8 cellular contexts compared by ENCODE assay signal in genomic region chrX:153948002-153948466, GRCh38. TPM values are rescaled to one million over a fixed set of nuclear protein-coding genes. Genes with fewer than 3 reads are reported as not detected.
A peak's percentile ranks its signal among the peaks of the same experiment; 100 is the strongest.
DNase-seq lines count a peak whose midpoint lies in the region; ATAC-seq, FAIRE-seq and TF ChIP-seq lines count a peak whose summit lies in the region.
"Had no signal": no experiment of that assay in that cellular context is flagged by ENCODE, and none has a peak within 500 bp of the region (broad histone marks: within the 10 kb centered on the region; RNA-seq: fewer than 3 reads in every experiment).

No MANE protein-coding gene starts in this region.

- H4K8ac ChIP-seq in trophoblast cell (ENCODE audit: low read depth, low read length), result no peak overlapping the region

- FAIRE-seq in RCC 7860 (lab: Jason Lieb, UNC), result no peak

- TF ChIP-seq EP300 in sigmoid colon (IDR thresholded peaks at IDR 0.05), result no peak

- intact Hi-C loops in sigmoid colon (cut with DNase I), result no loop called here

- no peaks in the 10 kb centered on the region for H3K9me3 Mint-ChIP-seq in WTC11
- peaks cover 2% of the 10 kb centered on the region for H3K9me3 Mint-ChIP-seq in glutamatergic neuron (ENCODE audit: unreplicated experiment)

- POLR2A ChIA-PET in WTC11 (lab: Charles Lee), result interaction anchor here (1.0 kb wide), 1 partner anchor 23 kb away, joined by 3 read pairs; the partner anchor contains the start of gene HCFC1

- no peak overlapping the region for H2BK12ac ChIP-seq in trophoblast cell (ENCODE audit: low read length)

- no peak for ATAC-seq in WTC11

- H3K9ac ChIP-seq in HUES48 (ENCODE audit: low read depth, low read length) (no peak overlapping the region), trophoblast cell (ENCODE audit: low read length) (no peak overlapping the region)

- no peak overlapping the region for H2BK120ac ChIP-seq in trophoblast cell (ENCODE audit: insufficient read depth, low read length, poor library complexity)

- H3K4me1 ChIP-seq in HUES48 (ENCODE audit: control insufficient read depth, insufficient read depth, low read length) (peaks cover 3% of the 10 kb centered on the region; the same call in 1 of the 2 replicates), sigmoid colon (peaks cover 0 to 60% (median 47%) of the 10 kb centered on the region in 4 donors), trophoblast cell (ENCODE audit: control insufficient read depth in 1 of 2, insufficient read depth in 2 of 2, low read length in 2 of 2) (peaks cover 0 to 2% of the 10 kb centered on the region in 2 experiments)

- H3K27ac ChIP-seq in HUES48 (ENCODE audit: low read depth, low read length) (peak overlapping the region; percentile 60), sigmoid colon (peak overlapping the region; percentile 63 to 87 (median 86)), substantia nigra (ENCODE audit: low read depth, low read length, poor library complexity, severe bottlenecking) (no peak overlapping the region), trophoblast cell (ENCODE audit: low read depth, low read length) (no peak overlapping the region)

- no peak overlapping the region for H3K4ac ChIP-seq in trophoblast cell (ENCODE audit: low read depth, low read length)

- H3K4me3 ChIP-seq in HUES48 (ENCODE audit: low read depth, low read length), result no peak overlapping the region
- H3K4me3 ChIP-seq in sigmoid colon, result no peak overlapping the region
- H3K4me3 ChIP-seq in trophoblast cell (ENCODE audit: low read depth, low read length), result no peak overlapping the region
- H3K4me3 ChIP-seq: GM12878 had no signal

- H3K4me1 Mint-ChIP-seq in WTC11 (peaks cover 14% of the 10 kb centered on the region), glutamatergic neuron (ENCODE audit: low read depth, unreplicated experiment) (peaks cover 3% of the 10 kb centered on the region)

- no peak overlapping the region for H3K23ac ChIP-seq in trophoblast cell (ENCODE audit: low read length)

- TF ChIP-seq POLR2A in sigmoid colon (IDR thresholded peaks at IDR 0.05), result no peak

- H3K36me3 Mint-ChIP-seq in WTC11 (peaks cover 18% of the 10 kb centered on the region), glutamatergic neuron (ENCODE audit: unreplicated experiment) (no peaks in the 10 kb centered on the region)

- no peaks in the 10 kb centered on the region for H3K79me1 ChIP-seq in trophoblast cell (ENCODE audit: low read length)

- TF ChIP-seq CTCF in WTC11 (IDR thresholded peaks at IDR 0.05) (no peak), glutamatergic neuron (IDR thresholded peaks at IDR 0.05; ENCODE audit: partially characterized antibody, unreplicated experiment) (no peak), sigmoid colon (IDR thresholded peaks at IDR 0.05) (no peak)

- no peak overlapping the region for H3K18ac ChIP-seq in trophoblast cell (ENCODE audit: low read length)

- H2AFZ ChIP-seq in trophoblast cell (ENCODE audit: insufficient read depth, low read length, poor library complexity), result no peak overlapping the region

- DNase-seq in WTC11 (ENCODE audit: low spot score) (no peak), glutamatergic neuron (no peak), sigmoid colon (no peak), substantia nigra (lab: John Stamatoyannopoulos, UW) (no peak), trophoblast cell (no peak), RCC 7860 (ENCODE audit: low spot score) (no peak)

- H2BK5ac ChIP-seq in trophoblast cell (ENCODE audit: low read depth, low read length, poor library complexity), result no peak overlapping the region

- no peaks in the 10 kb centered on the region for H3K27me3 ChIP-seq in HUES48 (ENCODE audit: control insufficient read depth, insufficient read depth, low read length)
- peaks cover 0 to 3% (median 0%) of the 10 kb centered on the region in 3 donors for H3K27me3 ChIP-seq in sigmoid colon
- no peaks in the 10 kb centered on the region for H3K27me3 ChIP-seq in trophoblast cell (ENCODE audit: insufficient read depth, low read length)

- H3K4me2 ChIP-seq in trophoblast cell (ENCODE audit: low read length), result no peak overlapping the region

- H3K9me3 ChIP-seq in HUES48 (ENCODE audit: control insufficient read depth, insufficient read depth, low read length), result no peaks in the 10 kb centered on the region; the same call in none of the 2 replicates
- no peaks in the 10 kb centered on the region for H3K9me3 ChIP-seq in sigmoid colon
- H3K9me3 ChIP-seq in trophoblast cell (ENCODE audit: insufficient read depth, low read depth, low read length), result no peaks in the 10 kb centered on the region

- H4K12ac ChIP-seq in trophoblast cell (ENCODE audit: low read depth, low read length), result no peak overlapping the region

- no peak overlapping the region for H4K91ac ChIP-seq in trophoblast cell (ENCODE audit: low read depth, low read length)

- no peaks in the 10 kb centered on the region for H3K27me3 Mint-ChIP-seq in WTC11 (ENCODE audit: low read depth)
- peaks cover 3% of the 10 kb centered on the region for H3K27me3 Mint-ChIP-seq in glutamatergic neuron (ENCODE audit: unreplicated experiment)

- no peak overlapping the region for H2AK5ac ChIP-seq in trophoblast cell (ENCODE audit: low read length)

- 75 to 81% methylated on average over 10 of the region's 10 CpGs for WGBS in sigmoid colon, 2 donors
- no CpG with 5 or more reads among the region's 10 CpGs for WGBS in trophoblast cell (ENCODE audit: extremely low coverage, insufficient coverage, insufficient read length)

- H3K36me3 ChIP-seq in HUES48 (ENCODE audit: control insufficient read depth, insufficient read depth, low read length), result peaks cover 56% of the 10 kb centered on the region
- H3K36me3 ChIP-seq in sigmoid colon, result peaks cover 0 to 31% (median 15%) of the 10 kb centered on the region in 4 donors
- H3K36me3 ChIP-seq in trophoblast cell (ENCODE audit: control insufficient read depth in 1 of 2, insufficient read depth in 2 of 2, low read length in 2 of 2), result peaks cover 50 to 53% of the 10 kb centered on the region in 2 experiments

- H3K79me2 ChIP-seq in trophoblast cell (ENCODE audit: control insufficient read depth, insufficient read depth, low read length, poor library complexity), result no peaks in the 10 kb centered on the region

- H3K27ac Mint-ChIP-seq in WTC11, result peak overlapping the region; percentile 89
- peak overlapping the region; percentile 72 for H3K27ac Mint-ChIP-seq in glutamatergic neuron (ENCODE audit: unreplicated experiment)

- no peak overlapping the region for H3K14ac ChIP-seq in trophoblast cell (ENCODE audit: low read length)

- CTCF ChIA-PET in WTC11 (lab: Charles Lee), result interaction anchor here (0.8 to 7.3 kb wide), 12 partner anchors 9 to 203 kb away, joined by 3 to 116 read pairs (median 6); partner anchors contain the start of genes ARHGAP4, L1CAM and SSR4

- H3K4me3 Mint-ChIP-seq in WTC11 (no peak overlapping the region), glutamatergic neuron (ENCODE audit: unreplicated experiment) (no peak overlapping the region)

TF ChIP-seq in WTC11, 78 proteins besides CTCF, POLR2A, EP300 and RAD21:
- TF ChIP-seq FOXJ3 (CRISPR knock-in tag; IDR thresholded peaks at IDR 0.05; ENCODE audit: borderline replicate concordance), result no peak
- TF ChIP-seq ZBTB21 (CRISPR knock-in tag; IDR thresholded peaks at IDR 0.05; ENCODE audit: borderline replicate concordance), result no peak
- TF ChIP-seq, protein P1, sequence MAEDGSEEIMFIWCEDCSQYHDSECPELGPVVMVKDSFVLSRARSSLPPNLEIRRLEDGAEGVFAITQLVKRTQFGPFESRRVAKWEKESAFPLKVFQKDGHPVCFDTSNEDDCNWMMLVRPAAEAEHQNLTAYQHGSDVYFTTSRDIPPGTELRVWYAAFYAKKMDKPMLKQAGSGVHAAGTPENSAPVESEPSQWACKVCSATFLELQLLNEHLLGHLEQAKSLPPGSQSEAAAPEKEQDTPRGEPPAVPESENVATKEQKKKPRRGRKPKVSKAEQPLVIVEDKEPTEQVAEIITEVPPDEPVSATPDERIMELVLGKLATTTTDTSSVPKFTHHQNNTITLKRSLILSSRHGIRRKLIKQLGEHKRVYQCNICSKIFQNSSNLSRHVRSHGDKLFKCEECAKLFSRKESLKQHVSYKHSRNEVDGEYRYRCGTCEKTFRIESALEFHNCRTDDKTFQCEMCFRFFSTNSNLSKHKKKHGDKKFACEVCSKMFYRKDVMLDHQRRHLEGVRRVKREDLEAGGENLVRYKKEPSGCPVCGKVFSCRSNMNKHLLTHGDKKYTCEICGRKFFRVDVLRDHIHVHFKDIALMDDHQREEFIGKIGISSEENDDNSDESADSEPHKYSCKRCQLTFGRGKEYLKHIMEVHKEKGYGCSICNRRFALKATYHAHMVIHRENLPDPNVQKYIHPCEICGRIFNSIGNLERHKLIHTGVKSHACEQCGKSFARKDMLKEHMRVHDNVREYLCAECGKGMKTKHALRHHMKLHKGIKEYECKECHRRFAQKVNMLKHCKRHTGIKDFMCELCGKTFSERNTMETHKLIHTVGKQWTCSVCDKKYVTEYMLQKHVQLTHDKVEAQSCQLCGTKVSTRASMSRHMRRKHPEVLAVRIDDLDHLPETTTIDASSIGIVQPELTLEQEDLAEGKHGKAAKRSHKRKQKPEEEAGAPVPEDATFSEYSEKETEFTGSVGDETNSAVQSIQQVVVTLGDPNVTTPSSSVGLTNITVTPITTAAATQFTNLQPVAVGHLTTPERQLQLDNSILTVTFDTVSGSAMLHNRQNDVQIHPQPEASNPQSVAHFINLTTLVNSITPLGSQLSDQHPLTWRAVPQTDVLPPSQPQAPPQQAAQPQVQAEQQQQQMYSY (CRISPR knock-in tag; IDR thresholded peaks at IDR 0.05), result peak; percentile 65

RNA-seq across cellular contexts. Expression of gene RENBP, which starts 3.6 kb away (rescaled TPM):
- total RNA-seq in WTC11 (2021) (14.0 to 18.6 TPM (median 16.2 TPM) in 3 replicates), glutamatergic neuron (ENCODE audit: unreplicated experiment) (16.1 TPM), sigmoid colon (10 to 100 TPM in 3 of 4 donors, 1 to 10 TPM in 1; 9.8 to 16.8 (median 13.1) TPM)
- polyA plus RNA-seq in sigmoid colon, result 10 to 100 TPM; 10.2 to 15.1 (median 15.0) TPM
- polyA plus RNA-seq in trophoblast cell (2013), result 0.82 and 0.94 TPM in 2 replicates

RNA-seq across cellular contexts. Expression of gene NAA10, which starts 13.2 kb away (rescaled TPM):
- total RNA-seq in WTC11 (2021), result 97.1 to 107 TPM (median 101 TPM) in 3 replicates
- total RNA-seq in glutamatergic neuron (ENCODE audit: unreplicated experiment), result 129 TPM
- 100 to 1,000 TPM in 1 of 4 donors, 10 to 100 TPM in 3; 57.4 to 113 (median 79.2) TPM for total RNA-seq in sigmoid colon
- polyA plus RNA-seq in sigmoid colon, result 100 to 1,000 TPM in 1 of 3 donors, 10 to 100 TPM in 2; 78.6 to 128 (median 84.7) TPM
- 92.2 and 95.5 TPM in 2 replicates for polyA plus RNA-seq in trophoblast cell (2013)

RNA-seq across cellular contexts. Expression of gene ARHGAP4, which starts 22.0 kb away (rescaled TPM):
- total RNA-seq in WTC11 (2021) (52.1 to 66.9 TPM (median 65.3 TPM) in 3 replicates), glutamatergic neuron (ENCODE audit: unreplicated experiment) (33.5 TPM), sigmoid colon (10 to 100 TPM; 12.4 to 27.4 (median 16.3) TPM)
- polyA plus RNA-seq in sigmoid colon, result 100 to 1,000 TPM in 1 of 3 donors, 10 to 100 TPM in 1, 1 to 10 TPM in 1; 8.4 to 122 (median 17.3) TPM
- 1.5 and 1.9 TPM in 2 replicates for polyA plus RNA-seq in trophoblast cell (2013)

RNA-seq across cellular contexts. Expression of gene HCFC1, which starts 23.6 kb away (rescaled TPM):
- total RNA-seq in WTC11 (2021), result 121 to 130 TPM (median 125 TPM) in 3 replicates
- total RNA-seq in glutamatergic neuron (ENCODE audit: unreplicated experiment), result 84.0 TPM
- total RNA-seq in sigmoid colon, result 10 to 100 TPM; 23.5 to 57.3 (median 30.2) TPM
- 10 to 100 TPM in 1 of 3 donors, 1 to 10 TPM in 2; 7.4 to 34.4 (median 8.4) TPM for polyA plus RNA-seq in sigmoid colon
- polyA plus RNA-seq in trophoblast cell (2013), result 47.6 and 50.4 TPM in 2 replicates

RNA-seq across cellular contexts. Expression of gene TMEM187, which starts 24.5 kb away (rescaled TPM):
- total RNA-seq in WTC11 (2021) (8.4 to 12.3 TPM (median 10.1 TPM) in 3 replicates), glutamatergic neuron (ENCODE audit: unreplicated experiment) (6.7 TPM), sigmoid colon (1 to 10 TPM; 3.5 to 8.6 (median 4.4) TPM)
- 1 to 10 TPM; 3.6 to 9.3 (median 3.7) TPM for polyA plus RNA-seq in sigmoid colon
- polyA plus RNA-seq in trophoblast cell (2013), result 4.9 and 5.0 TPM in 2 replicates

Comparison
In these comparisons a context has a peak if more than half of its experiments do, and no peak if none do; other contexts are left out.
1. H3K27ac ChIP-seq: peak in HUES48 (single experiment) and sigmoid colon (4 of 4); none in substantia nigra (single experiment) and trophoblast cell (single experiment).